ENCODE assay signal across 18 cellular contexts in the genomic region with DNA sequence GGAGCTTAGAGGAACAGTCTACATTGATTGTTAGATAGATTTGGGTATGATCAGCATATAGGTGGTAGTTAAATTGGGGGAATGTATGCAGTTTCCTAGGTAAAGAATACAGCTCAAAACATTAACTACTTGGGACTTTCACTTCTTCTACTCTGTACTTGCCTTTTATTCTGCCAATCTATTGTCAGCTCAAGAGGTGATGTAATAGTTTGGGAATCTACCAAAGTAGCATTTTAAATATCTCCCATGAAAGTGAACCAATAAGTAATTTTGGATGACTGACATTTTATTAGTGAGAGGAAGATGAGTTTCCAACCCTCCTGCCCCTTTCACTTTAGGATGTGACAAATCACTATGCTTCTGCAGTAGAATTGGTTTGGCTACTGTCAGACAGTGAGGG.
"Had no signal": no experiment of that assay in that cellular context is flagged by ENCODE, and none has a peak within 500 bp of the region (broad histone marks: within the 10 kb centered on the region; RNA-seq: fewer than 3 reads in every experiment).

No MANE protein-coding gene starts in this region.

- H3K9me3 Mint-ChIP-seq: effector memory CD8-positive, alpha-beta T cell had no signal

- H3K4me1 Mint-ChIP-seq: activated naive CD8-positive, alpha-beta T cell treated with anti-CD3 and anti-CD28 coated beads, Interleukin-2, amount 50 U/mL, for 24 hours; activated T-helper 17 cell treated with anti-CD3 and anti-CD28 coated beads, Interleukin-2, amount 50 U/mL, for 72 hours; naive B cell; neural progenitor cell had no signal

- H3K36me3 ChIP-seq: gastrocnemius medialis, left lung, pancreas had no signal

- DNase-seq: activated CD4-positive, alpha-beta T cell treated with anti-CD3 and anti-CD28 coated beads, Interleukin-2, amount 50 U/mL, for 4 hours; activated CD4-positive, CD25-positive, alpha-beta regulatory T cell treated with anti-CD3 and anti-CD28 coated beads, Interleukin-2, amount 50 U/mL, for 72 hours; activated naive CD4-positive, alpha-beta T cell treated with anti-CD3 and anti-CD28 coated beads for 36 hours; activated naive CD8-positive, alpha-beta T cell treated with anti-CD3 and anti-CD28 coated beads, Interleukin-2, amount 50 U/mL, for 24 hours; aorta; dermis blood vessel endothelial cell; effector memory CD8-positive, alpha-beta T cell; gastrocnemius medialis; left lung; mammary epithelial cell; naive B cell; pancreas; sigmoid colon; stimulated activated CD4-positive, alpha-beta T cell treated with anti-CD3 and anti-CD28 coated beads, Interleukin-1b, Interleukin-23, amount 100 ng/mL, for 48 hours; T-helper 9 cell had no signal

- H3K27ac ChIP-seq: epithelial cell of prostate, gastrocnemius medialis, left lung, neural progenitor cell, pancreas, sigmoid colon had no signal

- ATAC-seq: activated naive CD8-positive, alpha-beta T cell treated with anti-CD3 and anti-CD28 coated beads, Interleukin-2, amount 50 U/mL, for 24 hours; activated T-helper 17 cell treated with anti-CD3 and anti-CD28 coated beads, Interleukin-2, amount 50 U/mL, for 72 hours; effector memory CD8-positive, alpha-beta T cell; gastrocnemius medialis; left lung; pancreas had no signal

- H3K4me3 Mint-ChIP-seq: activated naive CD4-positive, alpha-beta T cell treated with anti-CD3 and anti-CD28 coated beads for 36 hours; activated naive CD8-positive, alpha-beta T cell treated with anti-CD3 and anti-CD28 coated beads, Interleukin-2, amount 50 U/mL, for 24 hours; activated T-helper 17 cell treated with anti-CD3 and anti-CD28 coated beads, Interleukin-2, amount 50 U/mL, for 72 hours; effector memory CD8-positive, alpha-beta T cell; naive B cell; neural progenitor cell had no signal

- H3K27me3 ChIP-seq: gastrocnemius medialis, left lung, neural progenitor cell, pancreas, sigmoid colon had no signal

- H3K9me3 ChIP-seq: gastrocnemius medialis, left lung, pancreas, sigmoid colon had no signal

- H3K4me1 ChIP-seq: gastrocnemius medialis, left lung, neural progenitor cell, pancreas had no signal

- H3K27ac Mint-ChIP-seq: activated naive CD4-positive, alpha-beta T cell treated with anti-CD3 and anti-CD28 coated beads for 36 hours; activated naive CD8-positive, alpha-beta T cell treated with anti-CD3 and anti-CD28 coated beads, Interleukin-2, amount 50 U/mL, for 24 hours; activated T-helper 17 cell treated with anti-CD3 and anti-CD28 coated beads, Interleukin-2, amount 50 U/mL, for 72 hours; effector memory CD8-positive, alpha-beta T cell; naive B cell; neural progenitor cell had no signal

- H3K4me3 ChIP-seq: gastrocnemius medialis, left lung, neural progenitor cell, pancreas, sigmoid colon had no signal
